ENCODE assay signal across 16 cellular contexts in genomic region chr19:41702208-41702651, GRCh38. TPM values are rescaled to one million over a fixed set of nuclear protein-coding genes. Genes with fewer than 3 reads are reported as not detected.
DNase-seq lines count a peak whose midpoint lies in the region; FAIRE-seq and TF ChIP-seq lines count a peak whose summit lies in the region.
"Had no signal": no experiment of that assay in that cellular context is flagged by ENCODE, and none has a peak within 500 bp of the region (broad histone marks: within the 10 kb centered on the region; RNA-seq: fewer than 3 reads in every experiment).

No MANE protein-coding gene starts in this region.

- no peaks in the 10 kb centered on the region for H3K36me3 Mint-ChIP-seq in activated CD4-positive, alpha-beta memory T cell treated with anti-CD3 and anti-CD28 coated beads, Interleukin-2, amount 10 ng/mL, durations not matched to agents 7 days and 5 days (ENCODE audit: low read depth)
- H3K36me3 Mint-ChIP-seq: CD14-positive monocyte, naive B cell had no signal

- no peak overlapping the region for H3K27ac Mint-ChIP-seq in activated CD4-positive, alpha-beta memory T cell treated with anti-CD3 and anti-CD28 coated beads, Interleukin-2, amount 10 ng/mL, durations not matched to agents 7 days and 5 days
- H3K27ac Mint-ChIP-seq: CD14-positive monocyte had no signal

- TF ChIP-seq CTCF in choroid plexus epithelial cell (conservative IDR thresholded peaks at IDR 0.05; ENCODE audit: low read depth, low read length) (no peak), D721Med (IDR thresholded peaks at IDR 0.05; ENCODE audit: insufficient read depth, missing control alignments) (no peak)

- no peaks in the 10 kb centered on the region for H3K9me3 Mint-ChIP-seq in activated CD4-positive, alpha-beta memory T cell treated with anti-CD3 and anti-CD28 coated beads, Interleukin-2, amount 10 ng/mL, durations not matched to agents 7 days and 5 days
- H3K9me3 Mint-ChIP-seq: naive B cell had no signal

- POLR2A ChIA-PET in activated CD4-positive, alpha-beta memory T cell treated with anti-CD3 and anti-CD28 coated beads, Interleukin-2, amount 10 ng/mL, durations not matched to agents 7 days and 5 days (lab: Charles Lee) = no interaction called here

- peaks cover 10% of the 10 kb centered on the region for H3K27me3 Mint-ChIP-seq in activated CD4-positive, alpha-beta memory T cell treated with anti-CD3 and anti-CD28 coated beads, Interleukin-2, amount 10 ng/mL, durations not matched to agents 7 days and 5 days

- H3K4me3 ChIP-seq in choroid plexus epithelial cell (ENCODE audit: low read depth, low read length) = no peak overlapping the region
- H3K4me3 ChIP-seq: colonic mucosa, GM12878 had no signal

- no peak overlapping the region for H3K4me3 Mint-ChIP-seq in activated CD4-positive, alpha-beta memory T cell treated with anti-CD3 and anti-CD28 coated beads, Interleukin-2, amount 10 ng/mL, durations not matched to agents 7 days and 5 days
- H3K4me3 Mint-ChIP-seq: naive B cell had no signal

- CTCF ChIA-PET in activated CD4-positive, alpha-beta memory T cell treated with anti-CD3 and anti-CD28 coated beads, Interleukin-2, amount 10 ng/mL, durations not matched to agents 7 days and 5 days (lab: Charles Lee) = interaction anchor here (1.6 to 2.4 kb wide), 2 partner anchors 11 to 61 kb away, joined by 6 to 11 read pairs; no protein-coding TSS in a partner anchor

- peaks cover 4% of the 10 kb centered on the region for H3K4me1 Mint-ChIP-seq in activated CD4-positive, alpha-beta memory T cell treated with anti-CD3 and anti-CD28 coated beads, Interleukin-2, amount 10 ng/mL, durations not matched to agents 7 days and 5 days

- DNase-seq in GM04504 (ENCODE audit: low read depth) (peak; percentile 8), NCI-H69 (lab: John Stamatoyannopoulos, UW) (peak; percentile 37), choroid plexus epithelial cell (ENCODE audit: low read depth) (peak; percentile 28), myocyte (ENCODE audit: low read depth) (peak; percentile 11), D721Med (ENCODE audit: insufficient read length, low spot score) (no peak), NCI-H1436 (lab: John Stamatoyannopoulos, UW) (no peak), NCI-H187 treated with DMSO at 0.1 percent for 48 hours (lab: John Stamatoyannopoulos, UW) (no peak)
- no peak for DNase-seq in activated CD4-positive, alpha-beta memory T cell treated with anti-CD3 and anti-CD28 coated beads, Interleukin-2, amount 10 ng/mL, durations not matched to agents 7 days and 5 days
- DNase-seq: amygdala, DMS79, hypothalamus, naive B cell had no signal

- FAIRE-seq in D721Med (lab: Jason Lieb, UNC) = no peak
- FAIRE-seq: GM12878 had no signal

RNA-seq across cellular contexts. Expression of gene CEACAM5, which starts 6.2 kb away (rescaled TPM):
- not detected in 2 replicates for total RNA-seq in myocyte
- not detected for polyA plus RNA-seq in myocyte (2012)
- total RNA-seq in activated CD4-positive, alpha-beta memory T cell treated with anti-CD3 and anti-CD28 coated beads, Interleukin-2, amount 10 ng/mL, durations not matched to agents 7 days and 5 days = not detected
- total RNA-seq: posterior vena cava had no signal
- polyA plus RNA-seq: CD14-positive monocyte, GM12878 had no signal

RNA-seq across cellular contexts. Expression of gene CEACAM7, which starts 14.2 kb away (rescaled TPM):
- not detected in 2 replicates for total RNA-seq in myocyte
- not detected for polyA plus RNA-seq in myocyte (2012)
- total RNA-seq in activated CD4-positive, alpha-beta memory T cell treated with anti-CD3 and anti-CD28 coated beads, Interleukin-2, amount 10 ng/mL, durations not matched to agents 7 days and 5 days = not detected
- total RNA-seq: GM12878, posterior vena cava had no signal
- polyA plus RNA-seq: CD14-positive monocyte, GM12878 had no signal

RNA-seq across cellular contexts. Expression of gene CEACAM6, which starts 53.1 kb away (rescaled TPM):
- total RNA-seq in myocyte = not detected in 2 replicates
- polyA plus RNA-seq in myocyte (2012) = not detected
- not detected for total RNA-seq in activated CD4-positive, alpha-beta memory T cell treated with anti-CD3 and anti-CD28 coated beads, Interleukin-2, amount 10 ng/mL, durations not matched to agents 7 days and 5 days
- polyA plus RNA-seq: GM12878 had no signal

Comparison
In these comparisons a context has a peak if more than half of its experiments do, and no peak if none do; other contexts are left out.
1. DNase-seq: peak in GM04504 (single experiment), NCI-H69 (single experiment), choroid plexus epithelial cell (single experiment) and myocyte (single experiment); none in activated CD4-positive, alpha-beta memory T cell treated with anti-CD3 and anti-CD28 coated beads, Interleukin-2, amount 10 ng/mL, durations not matched to agents 7 days and 5 days (single experiment), D721Med (single experiment), NCI-H1436 (single experiment) and NCI-H187 treated with DMSO at 0.1 percent for 48 hours (single experiment).